Comparison of ENCODE assay signal across 10 cellular contexts in genomic region chr11:117281159-117281558, GRCh38. TPM values are rescaled to one million over a fixed set of nuclear protein-coding genes. Genes with fewer than 3 reads are reported as not detected.
DNase-seq lines count a peak whose midpoint lies in the region; ATAC-seq and TF ChIP-seq lines count a peak whose summit lies in the region.
"Had no signal": no experiment of that assay in that cellular context is flagged by ENCODE, and none has a peak within 500 bp of the region (broad histone marks: within the 10 kb centered on the region; RNA-seq: fewer than 3 reads in every experiment).

No MANE protein-coding gene starts in this region.

- H3K4me2 ChIP-seq in mesendoderm (ENCODE audit: low read length) = no peak overlapping the region

- no peaks in the 10 kb centered on the region for H3K79me1 ChIP-seq in mesendoderm (ENCODE audit: low read length)

- no peak for TF ChIP-seq CTCF in cardiac fibroblast (IDR thresholded peaks at IDR 0.05; ENCODE audit: low read depth, low read length)

- no peaks in the 10 kb centered on the region for H3K27me3 ChIP-seq in mesendoderm (ENCODE audit: insufficient read depth, low read length, poor library complexity)

- H2BK120ac ChIP-seq in mesendoderm (ENCODE audit: low read depth, low read length) = no peak overlapping the region

- H3K18ac ChIP-seq in mesendoderm (ENCODE audit: low read length) = no peak overlapping the region

- no peak overlapping the region for H3K56ac ChIP-seq in mesendoderm (ENCODE audit: low read length)

- no peak overlapping the region for H2AK5ac ChIP-seq in mesendoderm (ENCODE audit: low read length)

- peak; percentile 93 for DNase-seq in AG08395 (ENCODE audit: low spot score)
- DNase-seq in HK-2 (ENCODE audit: unreplicated experiment) = peak; percentile 10
- DNase-seq in cardiac fibroblast (ENCODE audit: low read depth in 2 of 2) = peak; percentile 96 to 97
- peak; percentile 22 for DNase-seq in mesendoderm
- DNase-seq in activated CD4-positive, alpha-beta T cell treated with anti-CD3 and anti-CD28 coated beads, Interleukin-2, amount 50 U/mL, for 4 hours = no peak
- no peak for DNase-seq in GOT3 (lab: John Stamatoyannopoulos, UW)
- DNase-seq in stimulated activated CD8-positive, alpha-beta memory T cell treated with anti-CD3 and anti-CD28 coated beads, Interleukin-4, amount 100 ng/mL, for 48 hours = no peak
- DNase-seq: NCI-H1048, SHP77 had no signal

- no peak overlapping the region for H3K4me3 ChIP-seq in cardiac fibroblast (replicated peaks in 1 of 2; ENCODE audit: low read depth in 2 of 2, low read length in 2 of 2)
- no peak overlapping the region for H3K4me3 ChIP-seq in mesendoderm (ENCODE audit: low read length)

- no peak overlapping the region for H3K9ac ChIP-seq in mesendoderm (ENCODE audit: low read length)

- no peak for ATAC-seq in HG03039 (IDR thresholded peaks at IDR 0.05; ENCODE audit: unreplicated experiment)

- no peak overlapping the region for H3K4ac ChIP-seq in mesendoderm (ENCODE audit: low read depth, low read length)

- H4K5ac ChIP-seq in mesendoderm (ENCODE audit: low read length) = no peak overlapping the region

- H4K8ac ChIP-seq in mesendoderm (ENCODE audit: low read depth, low read length) = no peak overlapping the region

- no peak overlapping the region for H2BK15ac ChIP-seq in mesendoderm (replicated peaks; ENCODE audit: low read depth)

- H3K79me2 ChIP-seq in mesendoderm (ENCODE audit: control insufficient read depth, insufficient read depth, low read length) = no peaks in the 10 kb centered on the region

- H3K27ac ChIP-seq in mesendoderm (ENCODE audit: low read depth, low read length) = no peak overlapping the region

- H3K36me3 ChIP-seq in mesendoderm (ENCODE audit: control insufficient read depth, insufficient read depth, low read length) = peaks cover 5% of the 10 kb centered on the region

- no peak overlapping the region for H2BK5ac ChIP-seq in mesendoderm (ENCODE audit: low read length)

- no CpG with 5 or more reads among the region's 6 CpGs for WGBS in mesendoderm (ENCODE audit: extremely low coverage, insufficient coverage, low lambda C conversion rate)

- no peak overlapping the region for H3K23ac ChIP-seq in mesendoderm (ENCODE audit: low read length)

- no peaks in the 10 kb centered on the region for H3K4me1 ChIP-seq in mesendoderm (ENCODE audit: control insufficient read depth, low read depth, low read length)

RNA-seq across cellular contexts. Expression of gene BACE1-AS, which starts 10.0 kb away (rescaled TPM):
- polyA plus RNA-seq in mesendoderm (2013, experiment 1 of 2) = 4.8 TPM
- 5.1 TPM for polyA plus RNA-seq in mesendoderm (2013, experiment 2 of 2)

RNA-seq across cellular contexts. Expression of gene BACE1, which starts 34.9 kb away (rescaled TPM):
- 6.1 TPM for polyA plus RNA-seq in mesendoderm (2013, experiment 1 of 2)
- 6.0 TPM for polyA plus RNA-seq in mesendoderm (2013, experiment 2 of 2)

RNA-seq across cellular contexts. Expression of gene CEP164, which starts 46.5 kb away (rescaled TPM):
- 17.4 TPM for polyA plus RNA-seq in mesendoderm (2013, experiment 1 of 2)
- polyA plus RNA-seq in mesendoderm (2013, experiment 2 of 2) = 16.2 TPM

RNA-seq across cellular contexts. Expression of gene RNF214, which starts 48.7 kb away (rescaled TPM):
- polyA plus RNA-seq in mesendoderm (2013, experiment 1 of 2) = 16.9 TPM
- 16.0 TPM for polyA plus RNA-seq in mesendoderm (2013, experiment 2 of 2)

RNA-seq across cellular contexts. Expression of gene PCSK7, which starts 49.3 kb away (rescaled TPM):
- polyA plus RNA-seq in mesendoderm (2013, experiment 1 of 2) = 15.6 TPM
- polyA plus RNA-seq in mesendoderm (2013, experiment 2 of 2) = 15.8 TPM

Comparison
In these comparisons a context has a peak if more than half of its experiments do, and no peak if none do; other contexts are left out.
1. DNase-seq: peak in AG08395 (single experiment), HK-2 (single experiment), cardiac fibroblast (2 of 2) and mesendoderm (single experiment); none in activated CD4-positive, alpha-beta T cell treated with anti-CD3 and anti-CD28 coated beads, Interleukin-2, amount 50 U/mL, for 4 hours (0 of 2), GOT3 (single experiment) and stimulated activated CD8-positive, alpha-beta memory T cell treated with anti-CD3 and anti-CD28 coated beads, Interleukin-4, amount 100 ng/mL, for 48 hours (single experiment).